ENCODE assay signal across 1 cellular context in genomic region chr4:185384877-185385465, GRCh38.
TF ChIP-seq lines count a peak whose summit lies in the region.

No MANE protein-coding gene starts in this region.

TF ChIP-seq in GM12878, 131 proteins besides CTCF, POLR2A, EP300 and RAD21:
- no peak for TF ChIP-seq ASH2L (IDR thresholded peaks at IDR 0.05; ENCODE audit: borderline replicate concordance, low read depth)
- TF ChIP-seq ZNF207 (IDR thresholded peaks at IDR 0.05; ENCODE audit: borderline replicate concordance) = no peak
TF ChIP-seq in GM12878: peak in this region for 0.
